Comparison of ENCODE assay signal across 12 cellular contexts in genomic region chr2:229417906-229418305, GRCh38.
DNase-seq lines count a peak whose midpoint lies in the region; ATAC-seq and TF ChIP-seq lines count a peak whose summit lies in the region.
"Had no signal": no experiment of that assay in that cellular context is flagged by ENCODE, and none has a peak within 500 bp of the region (broad histone marks: within the 10 kb centered on the region; RNA-seq: fewer than 3 reads in every experiment).

No MANE protein-coding gene starts in this region.

- peaks cover 10% of the 10 kb centered on the region for H3K9me3 Mint-ChIP-seq in nephron progenitor cell
- H3K9me3 Mint-ChIP-seq in osteocyte (ENCODE audit: unreplicated experiment): peaks cover 7% of the 10 kb centered on the region

- H3K27me3 Mint-ChIP-seq in nephron progenitor cell (ENCODE audit: low read depth, poor library complexity) (peaks cover 6% of the 10 kb centered on the region), osteocyte (ENCODE audit: unreplicated experiment) (no peaks in the 10 kb centered on the region)

- H3K27ac Mint-ChIP-seq in nephron progenitor cell (no peak overlapping the region), osteocyte (ENCODE audit: unreplicated experiment) (no peak overlapping the region)

- no peak for ATAC-seq in GM19463 (IDR thresholded peaks at IDR 0.05; ENCODE audit: unreplicated experiment)
- no peak for ATAC-seq in HG02970 (IDR thresholded peaks at IDR 0.05; ENCODE audit: low FRiP score, unreplicated experiment)

- H3K36me3 Mint-ChIP-seq in nephron progenitor cell (ENCODE audit: low read depth) (no peaks in the 10 kb centered on the region), osteocyte (ENCODE audit: unreplicated experiment) (no peaks in the 10 kb centered on the region)

- H3K4me1 Mint-ChIP-seq in nephron progenitor cell: peaks cover 11% of the 10 kb centered on the region
- H3K4me1 Mint-ChIP-seq in osteocyte (ENCODE audit: unreplicated experiment): peaks cover 2% of the 10 kb centered on the region

- TF ChIP-seq CTCF in nephron progenitor cell (IDR thresholded peaks at IDR 0.05) (no peak), osteocyte (IDR thresholded peaks at IDR 0.05) (no peak)

- DNase-seq in COR-L47 (lab: John Stamatoyannopoulos, UW) (peak; percentile 21), NCI-H187 (lab: John Stamatoyannopoulos, UW) (peak; percentile 72 to 73), SHP77 treated with DMSO at 0.1 percent for 48 hours (lab: John Stamatoyannopoulos, UW) (peak; percentile 88), nephron progenitor cell (peak; percentile 5), osteocyte (ENCODE audit: extremely low spot score, unreplicated experiment) (no peak)
- no peak for DNase-seq in stimulated activated CD4-positive, alpha-beta T cell treated with anti-CD3 and anti-CD28 coated beads, Interleukin-4, amount 100 ng/mL, for 4 hours
- DNase-seq: GOT3; MV-4-11; nucleus accumbens; stimulated activated CD4-positive, alpha-beta T cell treated with anti-CD3 and anti-CD28 coated beads, Interleukin-15, amount 100 ng/mL, for 24 hours had no signal

- H3K4me3 Mint-ChIP-seq in nephron progenitor cell (no peak overlapping the region), osteocyte (ENCODE audit: unreplicated experiment) (no peak overlapping the region)

Comparison
In these comparisons a context has a peak if more than half of its experiments do, and no peak if none do; other contexts are left out.
1. DNase-seq: peak in COR-L47 (single experiment), NCI-H187 (2 of 2), SHP77 treated with DMSO at 0.1 percent for 48 hours (single experiment) and nephron progenitor cell (single experiment); none in osteocyte (single experiment) and stimulated activated CD4-positive, alpha-beta T cell treated with anti-CD3 and anti-CD28 coated beads, Interleukin-4, amount 100 ng/mL, for 4 hours (0 of 2).